In the genomic region with DNA sequence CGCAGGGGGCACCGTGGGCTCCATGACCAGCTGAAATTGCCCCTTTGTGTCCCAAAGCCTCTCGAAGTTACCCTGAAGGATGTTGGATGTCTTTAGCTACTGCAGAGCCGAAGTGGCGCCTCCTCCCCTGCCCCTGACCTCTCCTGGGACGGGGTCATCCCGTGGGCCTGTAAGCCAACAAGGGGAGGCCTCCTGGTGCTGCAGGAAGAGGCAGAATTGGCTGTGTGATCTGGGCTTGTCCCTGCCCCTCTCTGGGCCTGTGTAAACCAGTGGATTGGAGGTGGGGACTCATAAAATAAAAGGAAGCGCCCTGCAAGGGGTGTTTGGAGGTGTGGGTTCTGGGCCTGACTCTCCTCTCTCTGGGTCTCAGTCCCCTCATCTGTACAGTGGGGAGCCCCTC, we compare ENCODE assay signal across 22 cellular contexts. TPM values are rescaled to one million over a fixed set of nuclear protein-coding genes. Genes with fewer than 3 reads are reported as not detected.
"Had no signal": no experiment of that assay in that cellular context is flagged by ENCODE, and none has a peak within 500 bp of the region (broad histone marks: within the 10 kb centered on the region; RNA-seq: fewer than 3 reads in every experiment).

No MANE protein-coding gene starts in this region.

- FAIRE-seq: RCC 7860 had no signal

- H3K9me2 ChIP-seq: SK-N-SH had no signal

- DNase-seq: KBM-7, MV-4-11, NCI-H1048, NCI-H1105, NCI-H1436 treated with DMSO at 0.1 percent for 48 hours, NCI-H1694, NCI-H187 treated with DMSO at 0.1 percent for 48 hours, NCI-H2029 treated with DMSO at 0.1 percent for 48 hours, NCI-H226, NCI-H446, NCI-H510A, NCI-H524 treated with DMSO at 0.1 percent for 48 hours, NCI-H69, NCI-H774, RPMI8226, SK-N-SH, SW 1271 had no signal

- H3K4me2 ChIP-seq: SK-N-SH had no signal

- H3K9ac ChIP-seq: SK-N-SH had no signal

- H3K9me3 ChIP-seq: SK-N-SH had no signal

RNA-seq across cellular contexts. Expression of a gene that starts 2.1 kb away (rescaled TPM):
- total RNA-seq: HT1080, LHCN-M2, MCF 10A, SK-MEL-5 had no signal
- polyA plus RNA-seq: SK-N-SH had no signal
